Comparison of ENCODE assay signal across 12 cellular contexts in genomic region chr10:79349766-79350406, GRCh38. TPM values are rescaled to one million over a fixed set of nuclear protein-coding genes. Genes with fewer than 3 reads are reported as not detected.
DNase-seq lines count a peak whose midpoint lies in the region; ATAC-seq, FAIRE-seq and TF ChIP-seq lines count a peak whose summit lies in the region.
"Had no signal": no experiment of that assay in that cellular context is flagged by ENCODE, and none has a peak within 500 bp of the region (broad histone marks: within the 10 kb centered on the region; RNA-seq: fewer than 3 reads in every experiment).

No MANE protein-coding gene starts in this region.

- H3K4me1 Mint-ChIP-seq in CD4-positive, alpha-beta memory T cell = peaks cover 14 to 39% (median 22%) of the 10 kb centered on the region in 4 donors
- H3K4me1 Mint-ChIP-seq in nephron = peaks cover 17% of the 10 kb centered on the region

- peak overlapping the region; percentile 72 for H3K27ac ChIP-seq in CD4-positive, alpha-beta memory T cell (ENCODE audit: low read depth, low read length)
- peak overlapping the region; percentile 30 for H3K27ac ChIP-seq in HL-60 (replicated peaks)
- H3K27ac ChIP-seq in GM12878 (ENCODE audit: control insufficient read depth, insufficient read depth) = no peak overlapping the region
- H3K27ac ChIP-seq in trophoblast cell (ENCODE audit: low read depth, low read length) = no peak overlapping the region
- H3K27ac ChIP-seq: WERI-Rb-1 had no signal

- no peak overlapping the region for H2BK5ac ChIP-seq in trophoblast cell (ENCODE audit: low read depth, low read length, poor library complexity)

- 0 out of 2 replicates have a peak, but pooled peaks have one; percentile 19 for TF ChIP-seq POLR2A in GM12878 (IDR thresholded peaks at IDR 0.05; ENCODE audit: low read depth, low read length)

- peaks cover 45 to 56% of the 10 kb centered on the region in 2 donors for H3K36me3 Mint-ChIP-seq in CD4-positive, alpha-beta memory T cell
- peaks cover 38% of the 10 kb centered on the region for H3K36me3 Mint-ChIP-seq in nephron (ENCODE audit: low read depth)

- no peak overlapping the region for H3K4ac ChIP-seq in trophoblast cell (ENCODE audit: low read depth, low read length)

- H3K36me3 ChIP-seq in CD4-positive, alpha-beta memory T cell (ENCODE audit: insufficient read depth, low read length) = peaks cover 55% of the 10 kb centered on the region
- peaks cover 36 to 45% of the 10 kb centered on the region in 2 experiments for H3K36me3 ChIP-seq in GM12878 (ENCODE audit: control insufficient read depth in 2 of 2, insufficient read depth in 2 of 2, low read length in 1 of 2)
- H3K36me3 ChIP-seq in trophoblast cell (ENCODE audit: control insufficient read depth in 1 of 2, insufficient read depth in 2 of 2, low read length in 2 of 2) = peaks cover 45 to 56% of the 10 kb centered on the region in 2 experiments

- H3K23ac ChIP-seq in trophoblast cell (ENCODE audit: low read length) = no peak overlapping the region

- H3K18ac ChIP-seq in trophoblast cell (ENCODE audit: low read length) = no peak overlapping the region

- in situ Hi-C loops in GM12878 (cut with MboI) = no loop called here

- H3K4me2 ChIP-seq in GM12878 (ENCODE audit: control insufficient read depth, insufficient read depth) = peak overlapping the region; percentile 95
- H3K4me2 ChIP-seq in trophoblast cell (ENCODE audit: low read length) = no peak overlapping the region

- H2BK120ac ChIP-seq in trophoblast cell (ENCODE audit: insufficient read depth, low read length, poor library complexity) = no peak overlapping the region

- WGBS in GM12878 (ENCODE audit: insufficient coverage, insufficient replicate concordance, low lambda C conversion rate, missing lambda C conversion rate) = 76% methylated on average over 6 of the region's 6 CpGs
- WGBS in trophoblast cell (ENCODE audit: extremely low coverage, insufficient coverage, insufficient read length) = no CpG with 5 or more reads among the region's 6 CpGs

- no peak for FAIRE-seq in GM12878 (lab: Jason Lieb, UNC)

- no peak overlapping the region for H4K8ac ChIP-seq in trophoblast cell (ENCODE audit: low read depth, low read length)

- H4K20me1 ChIP-seq in GM12878 (ENCODE audit: control insufficient read depth, insufficient read depth) = no peaks in the 10 kb centered on the region; the same call in 1 of the 2 replicates

- CTCF ChIA-PET in CD4-positive, alpha-beta memory T cell (lab: Charles Lee; ENCODE audit: partially characterized antibody) = interaction anchor here (2.0 to 2.6 kb wide), 2 partner anchors 8 to 23 kb away, joined by 7 to 14 read pairs; no protein-coding TSS in a partner anchor
- CTCF ChIA-PET in GM12878 (lab: Yijun Ruan, JAX) = interaction anchor here (1.6 to 1.9 kb wide), 2 partner anchors 9 to 57 kb away, joined by 8 to 10 read pairs; no protein-coding TSS in a partner anchor

- no peak for DNase-seq in CD4-positive, alpha-beta memory T cell
- DNase-seq in HL-60 (ENCODE audit: low read depth in 1 of 2, low spot score in 1 of 2) (peak in 1 of 2 experiments; percentile 33), GM12878 (ENCODE audit: low read depth, low spot score) (no peak), NCI-H446 (lab: John Stamatoyannopoulos, UW) (no peak), trophoblast cell (no peak)
- DNase-seq: amygdala, HCEC 1CT, NCI-H146, WERI-Rb-1 had no signal

- no peak for TF ChIP-seq EP300 in GM12878 (IDR thresholded peaks at IDR 0.05; ENCODE audit: borderline replicate concordance in 1 of 2, control insufficient read depth in 1 of 2, low read depth in 2 of 2, low read length in 2 of 2)

- RAD21 ChIA-PET in GM12878 (lab: Charles Lee; ENCODE audit: unreplicated experiment) = interaction anchor here (4.6 kb wide), 1 partner anchor 103 kb away, joined by 36 read pairs; no protein-coding TSS in a partner anchor

- no peaks in the 10 kb centered on the region for H3K9me3 Mint-ChIP-seq in CD4-positive, alpha-beta memory T cell
- no peaks in the 10 kb centered on the region for H3K9me3 Mint-ChIP-seq in nephron

- no peak overlapping the region for H4K12ac ChIP-seq in trophoblast cell (ENCODE audit: low read depth, low read length)

- TF ChIP-seq CTCF in HL-60 (IDR thresholded peaks at IDR 0.05; ENCODE audit: insufficient read depth, low read length) = no peak
- TF ChIP-seq CTCF in GM12878 (IDR thresholded peaks at IDR 0.05 in 2 of 3, conservative IDR thresholded peaks at IDR 0.05 in 1 of 3; ENCODE audit: control insufficient read depth in 2 of 3, extremely low read depth in 1 of 3, insufficient read depth in 1 of 3, low read depth in 3 of 3, low read length in 3 of 3) = no peak
- no peak for TF ChIP-seq CTCF in nephron (IDR thresholded peaks at IDR 0.05; ENCODE audit: unreplicated experiment in 3 of 3)

- H3K4me1 ChIP-seq in CD4-positive, alpha-beta memory T cell (ENCODE audit: insufficient read depth, low read length) = peaks cover 32% of the 10 kb centered on the region
- H3K4me1 ChIP-seq in GM12878 (ENCODE audit: control insufficient read depth, insufficient read depth, low read length) (peaks cover 22% of the 10 kb centered on the region), trophoblast cell (ENCODE audit: control insufficient read depth in 1 of 2, insufficient read depth in 2 of 2, low read length in 2 of 2) (peaks cover 12 to 14% of the 10 kb centered on the region in 2 experiments)

- H3K4me3 Mint-ChIP-seq in CD4-positive, alpha-beta memory T cell = peak overlapping the region in 3 of 8 donors; percentile 30 to 57 (median 41)
- H3K4me3 Mint-ChIP-seq in nephron = peak overlapping the region; percentile 81 to 85 (median 83)

- H3K9me3 ChIP-seq in CD4-positive, alpha-beta memory T cell (ENCODE audit: control insufficient read depth in 1 of 2, low read length in 2 of 2) = no peaks in the 10 kb centered on the region
- H3K9me3 ChIP-seq in GM12878 (replicated peaks; ENCODE audit: control insufficient read depth, insufficient read depth, low read length) (no peaks in the 10 kb centered on the region), trophoblast cell (ENCODE audit: insufficient read depth, low read depth, low read length) (peaks cover 3% of the 10 kb centered on the region)

- TF ChIP-seq RAD21 in GM12878 (IDR thresholded peaks at IDR 0.05; ENCODE audit: insufficient read depth, low read depth, low read length) = no peak

- no peak overlapping the region for H3K14ac ChIP-seq in trophoblast cell (ENCODE audit: low read length)

- ATAC-seq in GM12878 (no peak), GM21367 (IDR thresholded peaks at IDR 0.05; ENCODE audit: unreplicated experiment) (no peak), HG03442 (IDR thresholded peaks at IDR 0.05; ENCODE audit: unreplicated experiment) (no peak)

- no peak overlapping the region for H2AFZ ChIP-seq in GM12878 (ENCODE audit: control insufficient read depth, low read depth, low read length)
- H2AFZ ChIP-seq in trophoblast cell (ENCODE audit: insufficient read depth, low read length, poor library complexity) = no peak overlapping the region

- H3K4me3 ChIP-seq in CD4-positive, alpha-beta memory T cell (ENCODE audit: low read length in 2 of 2) = no peak overlapping the region
- H3K4me3 ChIP-seq in HL-60 (replicated peaks; ENCODE audit: insufficient read depth, low read length) (peak overlapping the region; percentile 70), GM12878 (peak overlapping the region; percentile 84; the same call in 1 of the 2 replicates), trophoblast cell (ENCODE audit: low read depth, low read length) (no peak overlapping the region)

- TSS peak; percentile 33 for BruUV-seq in GM12878 (replicated peaks; lab: Mats Ljungman, UMichigan)

- H3K27me3 ChIP-seq in CD4-positive, alpha-beta memory T cell (ENCODE audit: insufficient read depth, low read length) = no peaks in the 10 kb centered on the region
- H3K27me3 ChIP-seq in HL-60 (ENCODE audit: insufficient read depth, poor library complexity, severe bottlenecking) = no peaks in the 10 kb centered on the region
- no peaks in the 10 kb centered on the region for H3K27me3 ChIP-seq in GM12878 (replicated peaks in 1 of 2; ENCODE audit: control insufficient read depth in 2 of 2, insufficient read depth in 2 of 2, low read length in 1 of 2)
- no peaks in the 10 kb centered on the region for H3K27me3 ChIP-seq in trophoblast cell (ENCODE audit: insufficient read depth, low read length)

- peaks cover 48% of the 10 kb centered on the region for H3K79me2 ChIP-seq in GM12878 (ENCODE audit: control insufficient read depth, insufficient read depth, low read length)
- peaks cover 8% of the 10 kb centered on the region for H3K79me2 ChIP-seq in trophoblast cell (ENCODE audit: control insufficient read depth, insufficient read depth, low read length, poor library complexity)

- intact Hi-C loops in CD4-positive, alpha-beta memory T cell (cut with micrococcal nuclease) = no loop called here
- intact Hi-C loops in GM12878 (cut with micrococcal nuclease; ENCODE audit: unreplicated experiment) = loop anchor here (2.0 kb wide), 1 partner anchor 107 kb away; no protein-coding TSS in a partner anchor

- H3K27me3 Mint-ChIP-seq in CD4-positive, alpha-beta memory T cell = no peaks in the 10 kb centered on the region
- peaks cover 4% of the 10 kb centered on the region for H3K27me3 Mint-ChIP-seq in nephron (ENCODE audit: low read depth)

- no peak overlapping the region for H2BK12ac ChIP-seq in trophoblast cell (ENCODE audit: low read length)

- SMC1A ChIA-PET in GM12878 (lab: Charles Lee; ENCODE audit: uncharacterized antibody, unreplicated experiment) = interaction anchor here (0.6 to 1.5 kb wide), 2 partner anchors 16 to 100 kb away, joined by 3 to 4 read pairs; no protein-coding TSS in a partner anchor

- H2AK5ac ChIP-seq in trophoblast cell (ENCODE audit: low read length) = no peak overlapping the region

- peak overlapping the region in 5 of 7 donors; percentile 29 to 87 (median 70) for H3K27ac Mint-ChIP-seq in CD4-positive, alpha-beta memory T cell
- H3K27ac Mint-ChIP-seq in nephron = peak overlapping the region in 1 of 3 experiments; percentile 78

- H3K79me1 ChIP-seq in trophoblast cell (ENCODE audit: low read length) = peaks cover 6% of the 10 kb centered on the region

- 0 out of 2 replicates have a peak overlapping the region, but pooled peaks have one; percentile 5 for H3K9ac ChIP-seq in GM12878 (ENCODE audit: control insufficient read depth, insufficient read depth, low read length)
- H3K9ac ChIP-seq in trophoblast cell (ENCODE audit: low read length) = no peak overlapping the region

- no peak overlapping the region for H4K91ac ChIP-seq in trophoblast cell (ENCODE audit: low read depth, low read length)

- POLR2A ChIA-PET in CD4-positive, alpha-beta memory T cell (lab: Charles Lee; ENCODE audit: partially characterized antibody) = interaction anchor here (1.3 to 4.2 kb wide), 2 partner anchors 27 to 32 kb away, joined by 3 to 54 read pairs; no protein-coding TSS in a partner anchor
- POLR2A ChIA-PET in GM12878 (lab: Charles Lee) = interaction anchor here (0.6 kb wide), 1 partner anchor 118 kb away, joined by 7 read pairs; no protein-coding TSS in a partner anchor

RNA-seq across cellular contexts. Expression of gene PPIF, which starts 2.6 kb away (rescaled TPM):
- total RNA-seq in CD4-positive, alpha-beta memory T cell = 10 to 100 TPM; 26.3 to 33.7 TPM
- polyA plus RNA-seq in CD4-positive, alpha-beta memory T cell = 10 to 100 TPM; 10.6 to 13.1 TPM
- total RNA-seq in GM12878 (2013; cell fraction: nucleolus; rRNA removed) = 73.4 and 105 TPM in 2 replicates
- 52.1 and 52.4 TPM in 2 replicates for total RNA-seq in GM12878 (2014; rRNA removed)
- total RNA-seq in GM12878 (2014; rRNA removed; fragmentation: Illumina TruSeq; extraction: Trizol) = 69.0 and 78.3 TPM in 2 replicates
- total RNA-seq in GM12878 (2021) = 162 and 180 TPM in 2 replicates
- 78.0 TPM for polyA plus RNA-seq in GM12878 (2011; ENCODE audit: low read depth)
- polyA plus RNA-seq in GM12878 (2011; rRNA removed) = 111 and 145 TPM in 2 replicates
- polyA plus RNA-seq in GM12878 (2011; cell fraction: cytosol; rRNA removed) = 220 and 257 TPM in 2 replicates
- polyA plus RNA-seq in GM12878 (2011; cell fraction: nucleus; rRNA removed) = 250 and 304 TPM in 2 replicates
- polyA plus RNA-seq in GM12878 (2012) = 81.9 and 104 TPM in 2 replicates
- polyA plus RNA-seq in GM12878 (2014; fragmentation: Illumina TruSeq; extraction: Trizol) = 106 and 164 TPM in 2 replicates
- polyA plus RNA-seq in GM12878 (2014; fragmentation: Nextera tagmentation; extraction: Ambion mirVana) = 10 to 100 TPM; 28.8 to 71.9 TPM
- polyA plus RNA-seq in GM12878 (2014; rRNA removed) = 127 and 129 TPM in 2 replicates
- 100 to 1,000 TPM; 129 to 140 TPM for polyA plus RNA-seq in GM12878 (2016; fragmentation: Nextera tagmentation; extraction: Ambion mirVana)
- 132 and 134 TPM in 2 replicates for polyA minus RNA-seq in GM12878 (2011; rRNA and poly(A)+ RNA removed)
- polyA minus RNA-seq in GM12878 (2011; cell fraction: cytosol; rRNA and poly(A)+ RNA removed) = 44.8 and 52.4 TPM in 2 replicates
- 114 and 180 TPM in 2 replicates for polyA minus RNA-seq in GM12878 (2011; cell fraction: nucleus; rRNA and poly(A)+ RNA removed)
- polyA plus RNA-seq in trophoblast cell (2013) = 46.4 and 48.2 TPM in 2 replicates

Comparison
In these comparisons a context has a peak if more than half of its experiments do, and no peak if none do; other contexts are left out.
1. H3K27ac ChIP-seq: peak in CD4-positive, alpha-beta memory T cell (single experiment) and HL-60 (single experiment); none in GM12878 (single experiment) and trophoblast cell (single experiment).
2. H3K4me3 ChIP-seq: peak in HL-60 (single experiment) and GM12878 (single experiment); none in CD4-positive, alpha-beta memory T cell (0 of 2) and trophoblast cell (single experiment).